ENCODE assay signal across 12 cellular contexts in genomic region chrX:9940397-9940796, GRCh38. TPM values are rescaled to one million over a fixed set of nuclear protein-coding genes. Genes with fewer than 3 reads are reported as not detected.
DNase-seq lines count a peak whose midpoint lies in the region; ATAC-seq, FAIRE-seq and TF ChIP-seq lines count a peak whose summit lies in the region.
"Had no signal": no experiment of that assay in that cellular context is flagged by ENCODE, and none has a peak within 500 bp of the region (broad histone marks: within the 10 kb centered on the region; RNA-seq: fewer than 3 reads in every experiment).

No MANE protein-coding gene starts in this region.

- no peaks in the 10 kb centered on the region for H3F3A ChIP-seq in PC-3 (ENCODE audit: low read length, unreplicated experiment)

- H3K36me3 ChIP-seq in PC-3 (ENCODE audit: low read depth, low read length) = no peaks in the 10 kb centered on the region
- H3K36me3 ChIP-seq in osteoblast (ENCODE audit: insufficient read depth, low read length) = peaks cover 15% of the 10 kb centered on the region
- H3K36me3 ChIP-seq: uterus had no signal

- H3K4me1 ChIP-seq in PC-3 (ENCODE audit: insufficient read depth, low read length) (peaks cover 9% of the 10 kb centered on the region), osteoblast (ENCODE audit: insufficient read depth, low read length) (no peaks in the 10 kb centered on the region)
- H3K4me1 ChIP-seq: uterus had no signal

- no peaks in the 10 kb centered on the region for H3K9me3 ChIP-seq in PC-3 (ENCODE audit: low read length)
- H3K9me3 ChIP-seq in osteoblast (ENCODE audit: low read depth, low read length) = no peaks in the 10 kb centered on the region
- H3K9me3 ChIP-seq: uterus had no signal

- H3K27me3 ChIP-seq in PC-3 (ENCODE audit: low read length) = no peaks in the 10 kb centered on the region
- no peaks in the 10 kb centered on the region for H3K27me3 ChIP-seq in osteoblast (ENCODE audit: insufficient read depth, low read length)
- H3K27me3 ChIP-seq: uterus had no signal

- H3K9me2 ChIP-seq in PC-3 (replicated peaks; ENCODE audit: low read length) = no peaks in the 10 kb centered on the region

- H3K27ac ChIP-seq in PC-3 (ENCODE audit: low read length) (no peak overlapping the region), epithelial cell of prostate (no peak overlapping the region), osteoblast (ENCODE audit: low read depth, low read length) (no peak overlapping the region)
- H3K27ac ChIP-seq: uterus had no signal

- H4K20me1 ChIP-seq in PC-3 (ENCODE audit: low read length) (no peaks in the 10 kb centered on the region), osteoblast (ENCODE audit: insufficient read depth, low read length) (peaks cover 8% of the 10 kb centered on the region)

- CTCF ChIA-PET in PC-3 (lab: Charles Lee) = no interaction called here

- TF ChIP-seq CTCF in PC-3 (conservative IDR thresholded peaks at IDR 0.05; ENCODE audit: low read depth, low read length) = no peak
- no peak for TF ChIP-seq CTCF in osteoblast (IDR thresholded peaks at IDR 0.05; ENCODE audit: extremely low read depth, low read depth, low read length)

- H3K4me3 ChIP-seq in PC-3 (ENCODE audit: low read length) (no peak overlapping the region), osteoblast (ENCODE audit: insufficient read depth, low read length) (no peak overlapping the region)
- H3K4me3 ChIP-seq: uterus had no signal

- no peak overlapping the region for H2AFZ ChIP-seq in PC-3 (ENCODE audit: low read length)
- H2AFZ ChIP-seq in osteoblast (ENCODE audit: low read length) = no peak overlapping the region

- no peak overlapping the region for H3K4me2 ChIP-seq in PC-3 (ENCODE audit: low read length)
- H3K4me2 ChIP-seq in osteoblast (ENCODE audit: insufficient read depth, low read length) = no peak overlapping the region

- DNase-seq in GM19239 (ENCODE audit: insufficient read length, low spot score) (no peak), PC-3 (peak; percentile 85), epithelial cell of prostate (ENCODE audit: low read depth, low spot score) (peak; percentile 10), renal cortical epithelial cell (ENCODE audit: low read depth) (peak; percentile 85), osteoblast (ENCODE audit: insufficient read length, low spot score, missing footprints) (no peak), NCI-H748 treated with DMSO at 0.1 percent for 48 hours (lab: John Stamatoyannopoulos, UW) (no peak)
- DNase-seq: activated CD4-positive, CD25-positive, alpha-beta regulatory T cell treated with anti-CD3 and anti-CD28 coated beads, Interleukin-2, amount 50 U/mL, for 72 hours; kidney; NCI-H1694; uterus had no signal

- ATAC-seq in PC-3 (peak; percentile 97), HG03025 (IDR thresholded peaks at IDR 0.05; ENCODE audit: low FRiP score, unreplicated experiment) (no peak)

- intact Hi-C loops in PC-3 (cut with micrococcal nuclease) = loop anchor here (2.0 kb wide), 1 partner anchor 56 kb away; no protein-coding TSS in a partner anchor

- no peak overlapping the region for H3K9ac ChIP-seq in PC-3 (ENCODE audit: low read length)

- POLR2A ChIA-PET in PC-3 (lab: Charles Lee; ENCODE audit: unreplicated experiment) = no interaction called here

- H3K79me2 ChIP-seq in PC-3 (ENCODE audit: low read length) (no peaks in the 10 kb centered on the region), osteoblast (ENCODE audit: insufficient read depth, low read length) (no peaks in the 10 kb centered on the region)

- BruUV-seq in PC-3 (replicated peaks; lab: Mats Ljungman, UMichigan) = no TSS peak

- peak; percentile 28 for FAIRE-seq in GM19239 (lab: Jason Lieb, UNC)
- FAIRE-seq: G401.6, kidney had no signal

RNA-seq across cellular contexts. Expression of gene CLDN34, which starts 26.8 kb away (rescaled TPM):
- total RNA-seq in PC-3 (2014; rRNA removed) (0.66 TPM in 1 of 2 replicates, not detected in the other), renal cortical epithelial cell (0.40 TPM in 1 of 2 replicates, not detected in the other), osteoblast (under 0.01 TPM in 1 of 2 replicates, not detected in the other)

Comparison
In these comparisons a context has a peak if more than half of its experiments do, and no peak if none do; other contexts are left out.
1. DNase-seq: peak in PC-3 (single experiment), epithelial cell of prostate (single experiment) and renal cortical epithelial cell (single experiment); none in GM19239 (single experiment), osteoblast (single experiment) and NCI-H748 treated with DMSO at 0.1 percent for 48 hours (single experiment).